ENCODE assay signal across 9 cellular contexts in genomic region chr4:31045724-31046318, GRCh38.
DNase-seq lines count a peak whose midpoint lies in the region; ATAC-seq and TF ChIP-seq lines count a peak whose summit lies in the region.
"Had no signal": no experiment of that assay in that cellular context is flagged by ENCODE, and none has a peak within 500 bp of the region (broad histone marks: within the 10 kb centered on the region; RNA-seq: fewer than 3 reads in every experiment).

No MANE protein-coding gene starts in this region.

- no peaks in the 10 kb centered on the region for H3K4me1 ChIP-seq in adipocyte (ENCODE audit: control insufficient read depth, insufficient read depth, low read length)

- DNase-seq in DMS53 treated with DMSO at 0.1 percent for 48 hours (lab: John Stamatoyannopoulos, UW; ENCODE audit: unreplicated experiment) = peak; percentile 71
- DNase-seq in LNCaP clone FGC (ENCODE audit: low read depth) = peak; percentile 45
- DNase-seq in adipocyte (ENCODE audit: low read depth) = peak; percentile 18
- peak in 1 of 2 donors; percentile 21 for DNase-seq in left colon
- no peak for DNase-seq in islet precursor cell
- no peak for DNase-seq in activated effector memory CD4-positive, alpha-beta T cell treated with anti-CD3 and anti-CD28 coated beads, Interleukin-2, amount 50 U/mL, for 16 hours
- no peak for DNase-seq in effector CD8-positive, alpha-beta T cell (lab: John Stamatoyannopoulos, UW)
- DNase-seq: T-cell had no signal

- no peaks in the 10 kb centered on the region for H3K36me3 ChIP-seq in adipocyte (ENCODE audit: control insufficient read depth, insufficient read depth, low read length, severe bottlenecking)

- no peaks in the 10 kb centered on the region for H3K9me3 ChIP-seq in adipocyte (ENCODE audit: control insufficient read depth, low read length)

- intact Hi-C loops in left colon (cut with DNase I, micrococcal nuclease) = no loop called here

- H3K9ac ChIP-seq in adipocyte (ENCODE audit: low read length) = no peak overlapping the region

- TF ChIP-seq CTCF in LNCaP clone FGC (IDR thresholded peaks at IDR 0.05; ENCODE audit: control insufficient read depth, extremely low read depth, insufficient read depth) = peak; percentile 68

- ATAC-seq in left colon = peak; percentile 52
- ATAC-seq in GM19397 (IDR thresholded peaks at IDR 0.05; ENCODE audit: unreplicated experiment) = no peak
- ATAC-seq: T-cell had no signal

- H3K4me3 ChIP-seq in LNCaP clone FGC (ENCODE audit: low read depth, low read length) (no peak overlapping the region), adipocyte (ENCODE audit: low read length) (no peak overlapping the region)

- H3K27me3 ChIP-seq in adipocyte (replicated peaks; ENCODE audit: control insufficient read depth, insufficient read depth, low read length) = no peaks in the 10 kb centered on the region

Comparison
In these comparisons a context has a peak if more than half of its experiments do, and no peak if none do; other contexts are left out.
1. DNase-seq: peak in DMS53 treated with DMSO at 0.1 percent for 48 hours (single experiment), LNCaP clone FGC (single experiment) and adipocyte (single experiment); none in islet precursor cell (single experiment), activated effector memory CD4-positive, alpha-beta T cell treated with anti-CD3 and anti-CD28 coated beads, Interleukin-2, amount 50 U/mL, for 16 hours (single experiment) and effector CD8-positive, alpha-beta T cell (single experiment).